17 cellular contexts compared by ENCODE assay signal in the genomic region with DNA sequence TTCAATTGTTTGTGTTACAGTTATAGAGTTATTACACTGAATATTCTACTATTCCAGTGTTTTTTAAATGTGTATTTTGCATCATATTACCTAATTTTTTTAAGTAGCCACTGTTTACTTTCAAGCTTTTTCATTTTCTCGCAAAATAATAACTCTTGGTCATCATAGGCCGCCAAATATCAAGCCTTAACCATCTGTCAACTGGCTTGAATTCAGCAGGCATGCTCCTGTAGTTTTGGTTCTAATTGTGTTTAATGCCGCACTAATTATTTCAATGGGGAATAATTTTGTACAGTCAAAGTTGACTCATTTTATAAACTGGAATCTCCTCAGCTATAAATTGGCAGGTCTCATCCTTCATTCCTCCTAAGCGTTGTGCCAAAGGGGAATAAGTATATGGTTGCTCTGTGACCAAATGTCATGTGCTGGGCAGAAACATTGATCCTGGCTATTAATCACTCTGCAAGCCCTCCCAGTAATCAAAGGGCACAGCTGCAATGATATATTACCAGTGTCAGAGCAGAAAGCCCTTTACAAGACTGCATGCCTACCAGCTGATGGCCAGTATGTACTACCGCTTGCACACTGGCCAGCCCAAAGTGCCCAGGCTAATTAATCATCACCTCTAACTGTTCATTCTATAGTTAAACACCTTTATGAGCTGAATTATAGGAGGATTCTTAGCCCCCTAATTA.
DNase-seq lines count a peak whose midpoint lies in the region; ATAC-seq and TF ChIP-seq lines count a peak whose summit lies in the region.
"Had no signal": no experiment of that assay in that cellular context is flagged by ENCODE, and none has a peak within 500 bp of the region (broad histone marks: within the 10 kb centered on the region; RNA-seq: fewer than 3 reads in every experiment).

No MANE protein-coding gene starts in this region.

- BruUV-seq in PC-3 (replicated peaks; lab: Mats Ljungman, UMichigan), result no TSS peak

- H2AFZ ChIP-seq in PC-3 (ENCODE audit: low read length), result no peak overlapping the region

- no peak overlapping the region for H3K4me3 ChIP-seq in PC-3 (ENCODE audit: low read length)
- H3K4me3 ChIP-seq: SJSA1 had no signal

- H3K9me3 ChIP-seq in PC-3 (ENCODE audit: low read length), result no peaks in the 10 kb centered on the region
- H3K9me3 ChIP-seq: SJSA1 had no signal

- POLR2A ChIA-PET in PC-3 (lab: Charles Lee; ENCODE audit: unreplicated experiment), result no interaction called here

- no peaks in the 10 kb centered on the region for H3F3A ChIP-seq in PC-3 (ENCODE audit: low read length, unreplicated experiment)

- H3K27ac ChIP-seq in PC-3 (ENCODE audit: low read length), result no peak overlapping the region
- H3K27ac ChIP-seq: SJSA1 had no signal

- H3K36me3 ChIP-seq in PC-3 (ENCODE audit: low read depth, low read length), result no peaks in the 10 kb centered on the region
- H3K36me3 ChIP-seq: SJSA1 had no signal

- in situ Hi-C loops in G401 (cut with HindIII; ENCODE audit: low sequenced_read_pairs), result no loop called here

- H3K4me1 ChIP-seq in PC-3 (ENCODE audit: insufficient read depth, low read length), result no peaks in the 10 kb centered on the region
- H3K4me1 ChIP-seq: SJSA1 had no signal

- no peaks in the 10 kb centered on the region for H3K9me2 ChIP-seq in PC-3 (replicated peaks; ENCODE audit: low read length)

- intact Hi-C loops in PC-3 (cut with micrococcal nuclease) (no loop called here), cardiac septum (cut with DNase I) (no loop called here)

- DNase-seq in G401 (ENCODE audit: low spot score) (peak; percentile 58), NCI-H1092 (lab: John Stamatoyannopoulos, UW) (peak; percentile 42), NCI-H1694 treated with DMSO at 0.1 percent for 48 hours (lab: John Stamatoyannopoulos, UW) (peak; percentile 41), PC-3 (no peak), globus pallidus (ENCODE audit: low spot score) (no peak), ecto neural progenitor cell (ENCODE audit: low spot score) (no peak), cardiac septum (ENCODE audit: low spot score) (no peak)
- DNase-seq: DMS153, IMR-90, Kasumi-1, NCI-H1436 treated with DMSO at 0.1 percent for 48 hours, NCI-H2171, NCI-H524 treated with DMSO at 0.1 percent for 48 hours, OCI-M1, RPMI8226 had no signal

- TF ChIP-seq CTCF in PC-3 (conservative IDR thresholded peaks at IDR 0.05; ENCODE audit: low read depth, low read length), result no peak

- no peaks in the 10 kb centered on the region for H3K79me2 ChIP-seq in PC-3 (ENCODE audit: low read length)

- no peak overlapping the region for H3K4me2 ChIP-seq in PC-3 (ENCODE audit: low read length)

- ATAC-seq in PC-3, result peak; percentile 27
- no peak for ATAC-seq in HG03135 (IDR thresholded peaks at IDR 0.05; ENCODE audit: unreplicated experiment)

- CTCF ChIA-PET in PC-3 (lab: Charles Lee), result no interaction called here

- H3K27me3 ChIP-seq in PC-3 (ENCODE audit: low read length), result no peaks in the 10 kb centered on the region
- H3K27me3 ChIP-seq: SJSA1 had no signal

- no peaks in the 10 kb centered on the region for H4K20me1 ChIP-seq in PC-3 (ENCODE audit: low read length)

- H3K9ac ChIP-seq in PC-3 (ENCODE audit: low read length), result no peak overlapping the region

Comparison
In these comparisons a context has a peak if more than half of its experiments do, and no peak if none do; other contexts are left out.
1. DNase-seq: peak in G401 (single experiment), NCI-H1092 (single experiment) and NCI-H1694 treated with DMSO at 0.1 percent for 48 hours (single experiment); none in PC-3 (single experiment), globus pallidus (single experiment), ecto neural progenitor cell (single experiment) and cardiac septum (single experiment).